17 cellular contexts compared by ENCODE assay signal in the genomic region with DNA sequence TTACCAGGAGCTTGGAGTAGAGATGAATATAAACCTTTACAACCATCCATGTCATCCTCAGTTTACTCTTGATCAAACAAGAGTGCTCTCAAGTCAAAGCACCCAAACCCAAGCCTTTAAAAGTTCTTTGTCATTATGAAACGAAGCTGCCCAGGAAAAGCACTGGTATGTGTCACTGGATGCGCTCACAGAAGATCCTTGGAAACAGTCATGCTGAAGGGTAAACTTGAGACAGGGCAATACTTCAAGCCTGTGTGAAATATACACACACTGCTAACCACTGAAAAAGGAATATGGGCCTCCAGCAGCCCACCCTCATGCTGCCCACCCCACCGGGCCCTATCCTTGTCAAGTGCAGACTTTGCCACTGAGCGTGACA.
DNase-seq lines count a peak whose midpoint lies in the region; ATAC-seq, FAIRE-seq and TF ChIP-seq lines count a peak whose summit lies in the region.
"Had no signal": no experiment of that assay in that cellular context is flagged by ENCODE, and none has a peak within 500 bp of the region (broad histone marks: within the 10 kb centered on the region; RNA-seq: fewer than 3 reads in every experiment).

No MANE protein-coding gene starts in this region.

- peak overlapping the region; percentile 99 for H3K27ac Mint-ChIP-seq in stimulated activated memory B cell treated with anti-CD40 and anti-IgM and Interleukin-4, amounts not matched to agents 10 μg/mL and 1 μg/mL and 100 μg/mL, for 72 hours
- H3K27ac Mint-ChIP-seq: activated naive CD8-positive, alpha-beta T cell treated with anti-CD3 and anti-CD28 coated beads, Interleukin-2, amount 10 ng/mL, durations not matched to agents 7 days and 5 days had no signal

- 64 to 66% (median 65%) methylated on average over 2 to 4 of the region's 4 CpGs for WGBS in adrenal gland, 4 donors

- DNase-seq in GM06990 (ENCODE audit: extremely low read depth, insufficient read length): no peak
- peak in 4 of 7 donors; percentile 56 to 66 (median 60) for DNase-seq in adrenal gland
- DNase-seq in urothelium cell line (ENCODE audit: low spot score): no peak
- DNase-seq in NCI-H146 treated with DMSO at 0.1 percent for 48 hours (lab: John Stamatoyannopoulos, UW; ENCODE audit: unreplicated experiment): no peak
- DNase-seq in frontal cortex (ENCODE audit: low spot score in 2 of 2): no peak
- DNase-seq: activated naive CD8-positive, alpha-beta T cell treated with anti-CD3 and anti-CD28 coated beads, Interleukin-2, amount 10 ng/mL, durations not matched to agents 7 days and 5 days; COR-L47; heart right ventricle; naive thymus-derived CD4-positive, alpha-beta T cell; NCI-H1417; NCI-H526 treated with DMSO at 0.1 percent for 48 hours; stimulated activated CD4-positive, alpha-beta T cell treated with anti-CD3 and anti-CD28 coated beads, Interleukin-4, amount 100 ng/mL, for 4 hours had no signal

- peaks cover 26% of the 10 kb centered on the region for H3K36me3 ChIP-seq in GM06990 (ENCODE audit: control insufficient read depth, insufficient read depth, low read length)
- peaks cover 0 to 14% of the 10 kb centered on the region in 2 donors for H3K36me3 ChIP-seq in adrenal gland (replicated peaks in 1 of 2)
- H3K36me3 ChIP-seq: right atrium auricular region had no signal

- peak in 1 of 2 donors; percentile 8 for TF ChIP-seq POLR2A in adrenal gland (IDR thresholded peaks at IDR 0.05)

- no peak for FAIRE-seq in urothelium cell line (lab: Jason Lieb, UNC)
- no peak for FAIRE-seq in frontal cortex (lab: Jason Lieb, UNC)

- peak overlapping the region; percentile 67 to 95 (median 84) for H3K27ac ChIP-seq in adrenal gland
- H3K27ac ChIP-seq: epithelial cell of prostate had no signal

- intact Hi-C loops in adrenal gland (cut with DNase I): no loop called here

- H3K4me3 ChIP-seq in GM06990 (replicated peaks; ENCODE audit: low read depth, low read length) (0 out of 2 replicates have a peak overlapping the region, but pooled peaks have one; percentile 1), adrenal gland (no peak overlapping the region)
- H3K4me3 ChIP-seq: heart right ventricle, right atrium auricular region had no signal

- H3K4me1 Mint-ChIP-seq in stimulated activated memory B cell treated with anti-CD40 and anti-IgM and Interleukin-4, amounts not matched to agents 10 μg/mL and 1 μg/mL and 100 μg/mL, for 72 hours: peaks cover 72% of the 10 kb centered on the region

- H3K27me3 Mint-ChIP-seq in stimulated activated memory B cell treated with anti-CD40 and anti-IgM and Interleukin-4, amounts not matched to agents 10 μg/mL and 1 μg/mL and 100 μg/mL, for 72 hours: no peaks in the 10 kb centered on the region
- H3K27me3 Mint-ChIP-seq: activated CD8-positive, alpha-beta T cell treated with anti-CD3 and anti-CD28 coated beads for 36 hours; activated naive CD8-positive, alpha-beta T cell treated with anti-CD3 and anti-CD28 coated beads, Interleukin-2, amount 10 ng/mL, durations not matched to agents 7 days and 5 days; naive thymus-derived CD4-positive, alpha-beta T cell had no signal

- peaks cover 86% of the 10 kb centered on the region for H3K36me3 Mint-ChIP-seq in stimulated activated memory B cell treated with anti-CD40 and anti-IgM and Interleukin-4, amounts not matched to agents 10 μg/mL and 1 μg/mL and 100 μg/mL, for 72 hours

- TF ChIP-seq CTCF in GM06990 (IDR thresholded peaks at IDR 0.05; ENCODE audit: insufficient read depth, low read length, poor library complexity, severe bottlenecking) (no peak), adrenal gland (IDR thresholded peaks at IDR 0.05) (no peak)

- H3K9me3 Mint-ChIP-seq in stimulated activated memory B cell treated with anti-CD40 and anti-IgM and Interleukin-4, amounts not matched to agents 10 μg/mL and 1 μg/mL and 100 μg/mL, for 72 hours: no peaks in the 10 kb centered on the region
- H3K9me3 Mint-ChIP-seq: activated CD8-positive, alpha-beta T cell treated with anti-CD3 and anti-CD28 coated beads for 36 hours; activated naive CD8-positive, alpha-beta T cell treated with anti-CD3 and anti-CD28 coated beads, Interleukin-2, amount 10 ng/mL, durations not matched to agents 7 days and 5 days had no signal

- no peaks in the 10 kb centered on the region for H3K9me3 ChIP-seq in adrenal gland (replicated peaks in 1 of 3)
- H3K9me3 ChIP-seq: heart right ventricle, right atrium auricular region had no signal

- H3K4me3 Mint-ChIP-seq in stimulated activated memory B cell treated with anti-CD40 and anti-IgM and Interleukin-4, amounts not matched to agents 10 μg/mL and 1 μg/mL and 100 μg/mL, for 72 hours: peak overlapping the region; percentile 80
- H3K4me3 Mint-ChIP-seq: activated CD8-positive, alpha-beta T cell treated with anti-CD3 and anti-CD28 coated beads for 36 hours; activated naive CD8-positive, alpha-beta T cell treated with anti-CD3 and anti-CD28 coated beads, Interleukin-2, amount 10 ng/mL, durations not matched to agents 7 days and 5 days had no signal

- ATAC-seq in HG02610 (IDR thresholded peaks at IDR 0.05; ENCODE audit: unreplicated experiment): peak; percentile 25
- peak; percentile 4 for ATAC-seq in stimulated activated memory B cell treated with anti-CD40 and anti-IgM and Interleukin-4, amounts not matched to agents 10 μg/mL and 1 μg/mL and 100 μg/mL, for 72 hours
- ATAC-seq: activated CD8-positive, alpha-beta T cell treated with anti-CD3 and anti-CD28 coated beads for 36 hours had no signal

- H3K4me1 ChIP-seq in adrenal gland (replicated peaks in 1 of 2): peaks cover 13 to 30% of the 10 kb centered on the region in 2 donors

- H3K27me3 ChIP-seq in GM06990 (replicated peaks; ENCODE audit: control insufficient read depth, insufficient read depth, low read length): no peaks in the 10 kb centered on the region
- no peaks in the 10 kb centered on the region for H3K27me3 ChIP-seq in adrenal gland
- H3K27me3 ChIP-seq: heart right ventricle, right atrium auricular region had no signal

Comparison
In these comparisons a context has a peak if more than half of its experiments do, and no peak if none do; other contexts are left out.
1. DNase-seq: peak in adrenal gland (4 of 7); none in GM06990 (single experiment), urothelium cell line (single experiment), NCI-H146 treated with DMSO at 0.1 percent for 48 hours (single experiment) and frontal cortex (0 of 2).